8 cellular contexts compared by ENCODE assay signal in the genomic region with DNA sequence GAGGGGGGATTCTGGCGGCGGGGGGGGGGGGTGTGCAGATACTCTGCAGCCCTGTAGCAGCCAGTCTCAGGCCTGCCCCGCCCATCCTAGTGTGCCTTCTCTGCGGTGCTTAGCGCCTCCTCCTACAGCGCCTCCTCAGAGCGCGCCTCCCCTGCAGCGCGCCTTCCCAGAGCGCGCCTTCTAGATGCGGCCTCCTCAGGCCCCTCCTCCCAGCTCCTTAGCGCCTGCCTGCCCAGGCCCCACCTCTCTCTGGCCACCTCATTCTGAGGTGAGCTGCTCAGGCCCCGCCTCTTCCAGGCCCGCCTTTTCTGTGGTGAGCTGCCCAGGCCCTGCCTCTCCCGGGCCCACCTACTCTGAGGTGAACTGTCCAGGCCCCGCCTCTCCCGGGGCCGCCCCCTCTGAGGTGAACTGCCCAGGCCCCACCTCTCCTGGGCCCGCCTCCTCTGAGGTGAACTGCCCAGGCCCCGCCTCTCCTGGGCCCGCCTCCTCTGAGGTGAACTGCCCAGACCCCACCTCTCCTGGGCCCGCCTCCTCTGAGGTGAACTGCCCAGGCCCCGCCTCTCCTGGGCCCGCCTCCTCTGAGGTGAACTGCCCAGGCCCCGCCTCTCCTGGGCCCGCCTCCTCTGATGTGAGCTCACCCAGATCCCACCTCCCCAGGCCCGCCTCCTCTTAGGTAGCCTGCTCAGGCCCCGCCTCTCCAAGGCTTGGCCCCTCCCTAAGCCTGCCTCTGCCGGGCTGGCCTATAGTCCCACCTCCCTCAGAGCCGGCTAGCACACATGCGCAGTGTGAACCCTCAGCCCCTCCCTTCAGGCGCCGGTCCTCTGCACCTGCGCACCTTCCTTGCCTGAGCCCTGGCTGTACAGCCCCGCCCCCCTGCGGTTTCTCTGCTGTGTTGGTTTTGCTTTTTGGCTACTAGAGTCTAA. TPM values are rescaled to one million over a fixed set of nuclear protein-coding genes. Genes with fewer than 3 reads are reported as not detected.
DNase-seq lines count a peak whose midpoint lies in the region; ATAC-seq and TF ChIP-seq lines count a peak whose summit lies in the region.

No MANE protein-coding gene starts in this region.

- H3K36me3 ChIP-seq in DOHH2 (ENCODE audit: control insufficient read depth, low read length) = peaks cover 25% of the 10 kb centered on the region
- H3K36me3 ChIP-seq in H7 (replicated peaks; ENCODE audit: control insufficient read depth, insufficient read depth, low read length) = no peaks in the 10 kb centered on the region
- no peaks in the 10 kb centered on the region; the same call in 1 of the 2 replicates for H3K36me3 ChIP-seq in RWPE2 (ENCODE audit: low read depth)
- H3K36me3 ChIP-seq in neural progenitor cell = no peaks in the 10 kb centered on the region

- peaks cover 21% of the 10 kb centered on the region for H3K4me1 Mint-ChIP-seq in neural progenitor cell
- peaks cover 23% of the 10 kb centered on the region for H3K4me1 Mint-ChIP-seq in stimulated activated naive CD8-positive, alpha-beta T cell treated with anti-CD3 and anti-CD28 coated beads, Interleukin-15, Interleukin-2, amounts not matched to agents 100 ng/mL and 50 ng/mL, for 24 hours (ENCODE audit: low read depth)

- no peaks in the 10 kb centered on the region for H3K9me2 ChIP-seq in DOHH2 (replicated peaks; ENCODE audit: control insufficient read depth, low read length)

- H3K27me3 ChIP-seq in DOHH2 (ENCODE audit: control insufficient read depth, low read length) = no peaks in the 10 kb centered on the region
- peaks cover 7% of the 10 kb centered on the region for H3K27me3 ChIP-seq in H7 (ENCODE audit: control insufficient read depth, insufficient read depth, low read length)
- no peaks in the 10 kb centered on the region for H3K27me3 ChIP-seq in RWPE2 (ENCODE audit: insufficient read depth, poor library complexity, severe bottlenecking)
- H3K27me3 ChIP-seq in neural progenitor cell = no peaks in the 10 kb centered on the region

- no peak overlapping the region for H2AFZ ChIP-seq in neural progenitor cell (replicated peaks)

- TF ChIP-seq CTCF in DOHH2 (IDR thresholded peaks at IDR 0.05; ENCODE audit: low read depth, low read length, poor library complexity, severe bottlenecking) = no peak
- no peak for TF ChIP-seq CTCF in RWPE2 (IDR thresholded peaks at IDR 0.05; ENCODE audit: poor library complexity, severe bottlenecking)
- no peak for TF ChIP-seq CTCF in fibroblast of pulmonary artery (IDR thresholded peaks at IDR 0.05; ENCODE audit: low read length, missing control alignments)
- no peak for TF ChIP-seq CTCF in neural progenitor cell (IDR thresholded peaks at IDR 0.05)

- peak overlapping the region; percentile 91 for H3K4me3 Mint-ChIP-seq in neural progenitor cell
- peak overlapping the region; percentile 80 for H3K4me3 Mint-ChIP-seq in stimulated activated naive CD8-positive, alpha-beta T cell treated with anti-CD3 and anti-CD28 coated beads, Interleukin-15, Interleukin-2, amounts not matched to agents 100 ng/mL and 50 ng/mL, for 24 hours

- DNase-seq in H7 = peak; percentile 83
- DNase-seq in LoVo (ENCODE audit: low spot score) = peak; percentile 89
- peak; percentile 96 for DNase-seq in RWPE2 (ENCODE audit: low spot score)
- peak; percentile 88 for DNase-seq in activated T-helper 9 cell treated with anti-CD3 and anti-CD28 coated beads, Interleukin-2, amount 50 U/mL, for 16 hours (ENCODE audit: low read depth)
- DNase-seq in fibroblast of pulmonary artery (ENCODE audit: low read depth) = peak; percentile 96
- DNase-seq in neural progenitor cell (ENCODE audit: low spot score) = peak; percentile 97

- H4K20me1 ChIP-seq in DOHH2 (ENCODE audit: control insufficient read depth, insufficient read depth, low read depth, low read length) (peaks cover 21% of the 10 kb centered on the region), neural progenitor cell (ENCODE audit: low read depth) (peaks cover 13% of the 10 kb centered on the region)

- H3K79me2 ChIP-seq in DOHH2 (ENCODE audit: control insufficient read depth, low read length) = peaks cover 83% of the 10 kb centered on the region
- peaks cover 70% of the 10 kb centered on the region for H3K79me2 ChIP-seq in neural progenitor cell (ENCODE audit: low read depth)

- peak overlapping the region; percentile 91 for H3K4me2 ChIP-seq in DOHH2 (ENCODE audit: low read length)
- H3K4me2 ChIP-seq in neural progenitor cell = peak overlapping the region; percentile 77

- H3K27ac ChIP-seq in DOHH2 (ENCODE audit: low read depth, low read length) (peak overlapping the region; percentile 79), RWPE2 (ENCODE audit: poor library complexity, severe bottlenecking) (peak overlapping the region; percentile 33), neural progenitor cell (no peak overlapping the region)

- peak overlapping the region; percentile 85 for H3K4me3 ChIP-seq in DOHH2 (ENCODE audit: low read length)
- no peak overlapping the region; the same call in 1 of the 2 replicates for H3K4me3 ChIP-seq in H7 (ENCODE audit: insufficient read depth, low read depth, low read length)
- H3K4me3 ChIP-seq in RWPE2 (ENCODE audit: severe bottlenecking) = peak overlapping the region; percentile 20
- H3K4me3 ChIP-seq in fibroblast of pulmonary artery (replicated peaks; ENCODE audit: low read depth, low read length) = peak overlapping the region; percentile 79
- H3K4me3 ChIP-seq in neural progenitor cell = peak overlapping the region; percentile 80

- H3F3A ChIP-seq in DOHH2 (ENCODE audit: control insufficient read depth, insufficient read depth) = peaks cover 9% of the 10 kb centered on the region
- H3F3A ChIP-seq in neural progenitor cell (ENCODE audit: low read depth) = peaks cover 21% of the 10 kb centered on the region

- H3K27ac Mint-ChIP-seq in neural progenitor cell = no peak overlapping the region
- H3K27ac Mint-ChIP-seq in stimulated activated naive CD8-positive, alpha-beta T cell treated with anti-CD3 and anti-CD28 coated beads, Interleukin-15, Interleukin-2, amounts not matched to agents 100 ng/mL and 50 ng/mL, for 24 hours = no peak overlapping the region

- peaks cover 24% of the 10 kb centered on the region for H3K9me3 Mint-ChIP-seq in neural progenitor cell
- H3K9me3 Mint-ChIP-seq in stimulated activated naive CD8-positive, alpha-beta T cell treated with anti-CD3 and anti-CD28 coated beads, Interleukin-15, Interleukin-2, amounts not matched to agents 100 ng/mL and 50 ng/mL, for 24 hours = no peaks in the 10 kb centered on the region

- ATAC-seq in RWPE2 (ENCODE audit: low read depth) = peak; percentile 84

- H3K4me1 ChIP-seq in DOHH2 (ENCODE audit: control insufficient read depth, low read length) (peaks cover 35% of the 10 kb centered on the region), RWPE2 (ENCODE audit: insufficient read depth, poor library complexity, severe bottlenecking) (peaks cover 24% of the 10 kb centered on the region), neural progenitor cell (peaks cover 23% of the 10 kb centered on the region)

- peaks cover 13% of the 10 kb centered on the region for H3K36me3 Mint-ChIP-seq in neural progenitor cell
- H3K36me3 Mint-ChIP-seq in stimulated activated naive CD8-positive, alpha-beta T cell treated with anti-CD3 and anti-CD28 coated beads, Interleukin-15, Interleukin-2, amounts not matched to agents 100 ng/mL and 50 ng/mL, for 24 hours (ENCODE audit: low read depth) = no peaks in the 10 kb centered on the region

- peaks cover 10% of the 10 kb centered on the region for H3K27me3 Mint-ChIP-seq in neural progenitor cell (ENCODE audit: insufficient read depth, low read depth)
- peaks cover 28% of the 10 kb centered on the region for H3K27me3 Mint-ChIP-seq in stimulated activated naive CD8-positive, alpha-beta T cell treated with anti-CD3 and anti-CD28 coated beads, Interleukin-15, Interleukin-2, amounts not matched to agents 100 ng/mL and 50 ng/mL, for 24 hours

- H3K9ac ChIP-seq in neural progenitor cell = no peak overlapping the region

- H3K9me3 ChIP-seq in DOHH2 (ENCODE audit: control insufficient read depth, insufficient read depth, low read length) (no peaks in the 10 kb centered on the region), RWPE2 (ENCODE audit: severe bottlenecking) (no peaks in the 10 kb centered on the region), neural progenitor cell (ENCODE audit: low read depth) (no peaks in the 10 kb centered on the region)

RNA-seq across cellular contexts. Expression of gene SGCE, which starts 2.1 kb away (rescaled TPM):
- 25.8 and 28.4 TPM in 2 replicates for total RNA-seq in H7 (2014; rRNA removed; shearing (Covaris generic))
- 74.1 and 169 TPM in 2 replicates for total RNA-seq in neural progenitor cell (ENCODE audit: low replicate concordance)
